8 cellular contexts compared by ENCODE assay signal in the genomic region with DNA sequence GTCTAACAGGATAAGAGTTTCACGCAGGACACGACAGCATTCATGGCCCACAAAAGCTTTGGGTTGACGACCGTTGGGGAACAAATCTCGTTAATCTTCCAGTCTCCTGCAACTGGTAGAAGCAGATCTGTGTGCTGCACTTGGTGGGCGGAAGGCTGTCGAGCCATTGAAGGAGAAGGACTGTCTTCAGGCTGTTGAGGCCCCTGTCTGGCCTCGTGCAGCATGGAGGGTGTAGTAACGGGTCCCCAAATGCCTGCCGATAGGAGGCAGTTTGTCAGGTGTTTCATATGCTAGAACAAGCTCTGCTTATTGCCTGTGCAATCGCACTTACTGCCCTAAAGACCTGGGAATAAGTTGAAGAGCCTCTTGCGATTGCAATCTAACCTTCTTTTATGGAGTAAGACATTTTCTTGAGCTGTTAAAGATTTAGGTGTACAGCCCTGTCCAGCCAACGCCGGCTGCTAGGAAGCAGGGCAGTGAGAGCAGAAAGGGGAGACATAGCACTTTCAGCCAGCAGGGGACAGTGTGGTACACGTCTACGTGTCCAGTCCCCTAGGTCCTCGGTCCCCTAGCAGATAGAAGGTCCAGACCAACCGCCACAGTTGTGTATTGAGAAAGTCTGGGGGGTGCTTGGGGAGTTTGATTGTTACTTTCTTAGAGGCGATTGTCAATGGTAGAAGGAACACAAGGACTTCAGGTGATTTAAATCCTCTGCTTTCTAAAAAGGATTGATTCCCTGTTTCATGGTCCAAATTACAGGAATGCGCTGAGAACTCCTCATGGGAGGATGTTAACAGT.
DNase-seq lines count a peak whose midpoint lies in the region; ATAC-seq lines count a peak whose summit lies in the region.

No MANE protein-coding gene starts in this region.

- no peaks in the 10 kb centered on the region for H3K36me3 Mint-ChIP-seq in activated naive CD8-positive, alpha-beta T cell treated with anti-CD3 and anti-CD28 coated beads, Interleukin-2, amount 50 U/mL, for 24 hours (ENCODE audit: low read depth)

- H3K27ac Mint-ChIP-seq in activated naive CD8-positive, alpha-beta T cell treated with anti-CD3 and anti-CD28 coated beads, Interleukin-2, amount 50 U/mL, for 24 hours, result no peak overlapping the region

- H3K4me3 Mint-ChIP-seq in activated naive CD8-positive, alpha-beta T cell treated with anti-CD3 and anti-CD28 coated beads, Interleukin-2, amount 50 U/mL, for 24 hours, result no peak overlapping the region

- H3K9me3 Mint-ChIP-seq in activated naive CD8-positive, alpha-beta T cell treated with anti-CD3 and anti-CD28 coated beads, Interleukin-2, amount 50 U/mL, for 24 hours, result no peaks in the 10 kb centered on the region

- peaks cover 32% of the 10 kb centered on the region for H3K27me3 Mint-ChIP-seq in activated naive CD8-positive, alpha-beta T cell treated with anti-CD3 and anti-CD28 coated beads, Interleukin-2, amount 50 U/mL, for 24 hours

- H3K4me1 Mint-ChIP-seq in activated naive CD8-positive, alpha-beta T cell treated with anti-CD3 and anti-CD28 coated beads, Interleukin-2, amount 50 U/mL, for 24 hours, result no peaks in the 10 kb centered on the region

- peak in 2 of 3 donors; percentile 24 to 25 for DNase-seq in stimulated activated CD4-positive, alpha-beta T cell treated with anti-CD3 and anti-CD28 coated beads, Interleukin-12 subunit alpha, Interleukin-12 subunit beta, amount 100 ng/mL, for 48 hours (ENCODE audit: low read depth in 2 of 3, low spot score in 1 of 3)
- no peak for DNase-seq in stimulated activated CD4-positive, alpha-beta T cell treated with anti-CD3 and anti-CD28 coated beads, Interleukin-4, amount 100 ng/mL, for 4 hours
- peak; percentile 13 for DNase-seq in NCI-H2227 treated with DMSO at 0.1 percent for 48 hours (lab: John Stamatoyannopoulos, UW)
- peak; percentile 41 for DNase-seq in activated naive CD8-positive, alpha-beta T cell treated with anti-CD3 and anti-CD28 coated beads, Interleukin-2, amount 50 U/mL, for 24 hours
- DNase-seq in hippocampal formation (lab: John Stamatoyannopoulos, UW), result peak; percentile 2 to 15
- peak; percentile 7 for DNase-seq in stimulated activated CD8-positive, alpha-beta memory T cell treated with anti-CD3 and anti-CD28 coated beads, Interleukin-4, amount 100 ng/mL, for 24 hours (ENCODE audit: low read depth)
- DNase-seq in cerebellum (ENCODE audit: low spot score), result no peak

- no peak for ATAC-seq in activated naive CD8-positive, alpha-beta T cell treated with anti-CD3 and anti-CD28 coated beads, Interleukin-2, amount 50 U/mL, for 24 hours
- no peak for ATAC-seq in HG03378 (IDR thresholded peaks at IDR 0.05; ENCODE audit: unreplicated experiment)

Comparison
In these comparisons a context has a peak if more than half of its experiments do, and no peak if none do; other contexts are left out.
1. DNase-seq: peak in stimulated activated CD4-positive, alpha-beta T cell treated with anti-CD3 and anti-CD28 coated beads, Interleukin-12 subunit alpha, Interleukin-12 subunit beta, amount 100 ng/mL, for 48 hours (2 of 3), NCI-H2227 treated with DMSO at 0.1 percent for 48 hours (single experiment), activated naive CD8-positive, alpha-beta T cell treated with anti-CD3 and anti-CD28 coated beads, Interleukin-2, amount 50 U/mL, for 24 hours (single experiment), hippocampal formation (2 of 2) and stimulated activated CD8-positive, alpha-beta memory T cell treated with anti-CD3 and anti-CD28 coated beads, Interleukin-4, amount 100 ng/mL, for 24 hours (single experiment); none in stimulated activated CD4-positive, alpha-beta T cell treated with anti-CD3 and anti-CD28 coated beads, Interleukin-4, amount 100 ng/mL, for 4 hours (0 of 2) and cerebellum (single experiment).